Comparison of ENCODE assay signal across 15 cellular contexts in genomic region chr2:233165543-233165894, GRCh38.
DNase-seq lines count a peak whose midpoint lies in the region; ATAC-seq, FAIRE-seq and TF ChIP-seq lines count a peak whose summit lies in the region.
"Had no signal": no experiment of that assay in that cellular context is flagged by ENCODE, and none has a peak within 500 bp of the region (broad histone marks: within the 10 kb centered on the region; RNA-seq: fewer than 3 reads in every experiment).

No MANE protein-coding gene starts in this region.

- H3K36me3 Mint-ChIP-seq in CD4-positive, alpha-beta memory T cell, result peaks cover 39 to 45% of the 10 kb centered on the region in 2 donors
- H3K36me3 Mint-ChIP-seq in activated T-helper 17 cell treated with anti-CD3 and anti-CD28 coated beads, Interleukin-2, amount 50 U/mL, for 72 hours (ENCODE audit: low read depth), result peaks cover 33% of the 10 kb centered on the region
- H3K36me3 Mint-ChIP-seq in stimulated activated memory B cell treated with anti-CD40 and anti-IgM and Interleukin-4, amounts not matched to agents 10 μg/mL and 1 μg/mL and 100 μg/mL, for 72 hours, result peaks cover 33% of the 10 kb centered on the region
- H3K36me3 Mint-ChIP-seq in T-cell, result peaks cover 34% of the 10 kb centered on the region

- no peaks in the 10 kb centered on the region for H3K27me3 Mint-ChIP-seq in CD4-positive, alpha-beta memory T cell
- H3K27me3 Mint-ChIP-seq in activated T-helper 17 cell treated with anti-CD3 and anti-CD28 coated beads, Interleukin-2, amount 50 U/mL, for 72 hours, result no peaks in the 10 kb centered on the region
- H3K27me3 Mint-ChIP-seq in stimulated activated memory B cell treated with anti-CD40 and anti-IgM and Interleukin-4, amounts not matched to agents 10 μg/mL and 1 μg/mL and 100 μg/mL, for 72 hours, result no peaks in the 10 kb centered on the region
- H3K27me3 Mint-ChIP-seq in T-cell, result no peaks in the 10 kb centered on the region

- no peak overlapping the region for H3K4me3 Mint-ChIP-seq in CD4-positive, alpha-beta memory T cell
- no peak overlapping the region for H3K4me3 Mint-ChIP-seq in activated T-helper 17 cell treated with anti-CD3 and anti-CD28 coated beads, Interleukin-2, amount 50 U/mL, for 72 hours
- H3K4me3 Mint-ChIP-seq in stimulated activated memory B cell treated with anti-CD40 and anti-IgM and Interleukin-4, amounts not matched to agents 10 μg/mL and 1 μg/mL and 100 μg/mL, for 72 hours, result no peak overlapping the region
- no peak overlapping the region for H3K4me3 Mint-ChIP-seq in T-cell

- CTCF ChIA-PET in CD4-positive, alpha-beta memory T cell (lab: Charles Lee; ENCODE audit: partially characterized antibody), result interaction anchor here (1.5 kb wide), 1 partner anchor 85 kb away, joined by 3 read pairs; no protein-coding TSS in a partner anchor
- CTCF ChIA-PET in T-cell (lab: Charles Lee), result no interaction called here

- peak overlapping the region in 1 of 2 donors; percentile 2 for H3K4me3 ChIP-seq in CD4-positive, alpha-beta memory T cell (ENCODE audit: low read length in 2 of 2)
- H3K4me3 ChIP-seq in osteoblast (ENCODE audit: insufficient read depth, low read length), result no peak overlapping the region
- H3K4me3 ChIP-seq: SJCRH30 had no signal

- H3K4me2 ChIP-seq in osteoblast (ENCODE audit: insufficient read depth, low read length), result peak overlapping the region; percentile 69

- peak in 1 of 5 donors; percentile 5 for DNase-seq in CD4-positive, alpha-beta memory T cell
- DNase-seq in HTR-8/SVneo (ENCODE audit: insufficient read length, low spot score) (no peak), osteoblast (ENCODE audit: insufficient read length, low spot score, missing footprints) (peak; percentile 17), AG20443 (ENCODE audit: low spot score) (no peak), T-cell (no peak)
- DNase-seq: Caco-2, Karpas-422, NCI-H1417, NCI-H1930, NCI-H510A treated with DMSO at 0.1 percent for 48 hours, SJCRH30 had no signal

- H3K79me2 ChIP-seq in osteoblast (ENCODE audit: insufficient read depth, low read length), result no peaks in the 10 kb centered on the region

- H3K27ac ChIP-seq in CD4-positive, alpha-beta memory T cell (ENCODE audit: low read depth, low read length), result peak overlapping the region; percentile 7
- no peak overlapping the region for H3K27ac ChIP-seq in osteoblast (ENCODE audit: low read depth, low read length)
- H3K27ac ChIP-seq: SJCRH30 had no signal

- peaks cover 73% of the 10 kb centered on the region for H3K36me3 ChIP-seq in CD4-positive, alpha-beta memory T cell (ENCODE audit: insufficient read depth, low read length)
- no peaks in the 10 kb centered on the region for H3K36me3 ChIP-seq in osteoblast (ENCODE audit: insufficient read depth, low read length)
- H3K36me3 ChIP-seq: SJCRH30 had no signal

- peaks cover 33% of the 10 kb centered on the region for H3K4me1 ChIP-seq in CD4-positive, alpha-beta memory T cell (ENCODE audit: insufficient read depth, low read length)
- H3K4me1 ChIP-seq in osteoblast (ENCODE audit: insufficient read depth, low read length), result peaks cover 11% of the 10 kb centered on the region
- H3K4me1 ChIP-seq: Caco-2 had no signal

- intact Hi-C loops in CD4-positive, alpha-beta memory T cell (cut with micrococcal nuclease), result no loop called here

- no peak overlapping the region for H2AFZ ChIP-seq in osteoblast (ENCODE audit: low read length)

- POLR2A ChIA-PET in CD4-positive, alpha-beta memory T cell (lab: Charles Lee; ENCODE audit: partially characterized antibody), result interaction anchor here (0.8 to 1.0 kb wide), 2 partner anchors 12 to 84 kb away, joined by 3 to 4 read pairs; no protein-coding TSS in a partner anchor
- POLR2A ChIA-PET in T-cell (lab: Charles Lee), result no interaction called here

- FAIRE-seq in HTR-8/SVneo (lab: Jason Lieb, UNC), result peak; percentile 93

- H3K9me3 ChIP-seq in CD4-positive, alpha-beta memory T cell (ENCODE audit: control insufficient read depth in 1 of 2, low read length in 2 of 2), result no peaks in the 10 kb centered on the region
- H3K9me3 ChIP-seq in osteoblast (ENCODE audit: low read depth, low read length), result no peaks in the 10 kb centered on the region
- H3K9me3 ChIP-seq: Caco-2, SJCRH30 had no signal

- H3K27ac Mint-ChIP-seq in CD4-positive, alpha-beta memory T cell, result no peak overlapping the region
- no peak overlapping the region for H3K27ac Mint-ChIP-seq in activated T-helper 17 cell treated with anti-CD3 and anti-CD28 coated beads, Interleukin-2, amount 50 U/mL, for 72 hours
- H3K27ac Mint-ChIP-seq in stimulated activated memory B cell treated with anti-CD40 and anti-IgM and Interleukin-4, amounts not matched to agents 10 μg/mL and 1 μg/mL and 100 μg/mL, for 72 hours, result no peak overlapping the region
- no peak overlapping the region for H3K27ac Mint-ChIP-seq in T-cell

- no peaks in the 10 kb centered on the region for H3K9me3 Mint-ChIP-seq in CD4-positive, alpha-beta memory T cell
- no peaks in the 10 kb centered on the region for H3K9me3 Mint-ChIP-seq in activated T-helper 17 cell treated with anti-CD3 and anti-CD28 coated beads, Interleukin-2, amount 50 U/mL, for 72 hours
- no peaks in the 10 kb centered on the region for H3K9me3 Mint-ChIP-seq in stimulated activated memory B cell treated with anti-CD40 and anti-IgM and Interleukin-4, amounts not matched to agents 10 μg/mL and 1 μg/mL and 100 μg/mL, for 72 hours
- no peaks in the 10 kb centered on the region for H3K9me3 Mint-ChIP-seq in T-cell

- no peaks in the 10 kb centered on the region for H3K27me3 ChIP-seq in CD4-positive, alpha-beta memory T cell (ENCODE audit: insufficient read depth, low read length)
- no peaks in the 10 kb centered on the region for H3K27me3 ChIP-seq in osteoblast (ENCODE audit: insufficient read depth, low read length)
- H3K27me3 ChIP-seq: SJCRH30 had no signal

- H3K4me1 Mint-ChIP-seq in CD4-positive, alpha-beta memory T cell, result peaks cover 0 to 14% (median 6%) of the 10 kb centered on the region in 4 donors
- H3K4me1 Mint-ChIP-seq in activated T-helper 17 cell treated with anti-CD3 and anti-CD28 coated beads, Interleukin-2, amount 50 U/mL, for 72 hours, result peaks cover 5% of the 10 kb centered on the region
- H3K4me1 Mint-ChIP-seq in stimulated activated memory B cell treated with anti-CD40 and anti-IgM and Interleukin-4, amounts not matched to agents 10 μg/mL and 1 μg/mL and 100 μg/mL, for 72 hours, result peaks cover 7% of the 10 kb centered on the region
- peaks cover 0 to 5% (median 2%) of the 10 kb centered on the region in 3 donors for H3K4me1 Mint-ChIP-seq in T-cell

- peak; percentile 65 for ATAC-seq in activated T-helper 17 cell treated with anti-CD3 and anti-CD28 coated beads, Interleukin-2, amount 50 U/mL, for 72 hours (replicated peaks)
- ATAC-seq in GM19467 (IDR thresholded peaks at IDR 0.05; ENCODE audit: unreplicated experiment), result no peak
- ATAC-seq in stimulated activated memory B cell treated with anti-CD40 and anti-IgM and Interleukin-4, amounts not matched to agents 10 μg/mL and 1 μg/mL and 100 μg/mL, for 72 hours, result no peak
- no peak for ATAC-seq in T-cell (replicated peaks in 1 of 4)
- ATAC-seq: HepG2 had no signal

- no peaks in the 10 kb centered on the region for H4K20me1 ChIP-seq in osteoblast (ENCODE audit: insufficient read depth, low read length)

- TF ChIP-seq CTCF in osteoblast (IDR thresholded peaks at IDR 0.05; ENCODE audit: extremely low read depth, low read depth, low read length), result no peak
